In the genomic region with DNA sequence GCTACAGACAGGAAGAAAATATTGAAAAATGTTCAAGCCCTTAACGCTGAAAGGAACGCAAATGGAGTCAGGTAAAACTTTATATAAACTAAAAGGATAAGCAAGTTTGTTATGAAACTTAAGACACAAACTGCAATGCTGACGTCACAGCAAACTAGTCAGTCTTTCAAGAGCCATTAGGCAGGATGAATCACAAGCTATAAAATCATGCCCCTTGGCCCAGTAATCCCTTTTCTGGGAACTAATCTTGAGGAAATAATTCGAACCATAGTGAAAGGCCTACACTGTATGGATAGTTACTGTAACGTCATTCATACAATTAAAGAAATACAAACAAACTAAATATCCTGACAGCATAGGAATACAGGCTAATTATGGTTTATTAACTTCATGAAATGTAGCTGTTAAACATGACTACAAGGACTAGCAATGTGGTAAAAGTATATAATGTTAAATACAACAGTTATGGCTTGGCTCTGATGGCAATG, we compare ENCODE assay signal across 12 cellular contexts. TPM values are rescaled to one million over a fixed set of nuclear protein-coding genes. Genes with fewer than 3 reads are reported as not detected.
A peak's percentile ranks its signal among the peaks of the same experiment; 100 is the strongest.
DNase-seq lines count a peak whose midpoint lies in the region; ATAC-seq and TF ChIP-seq lines count a peak whose summit lies in the region.
"Had no signal": no experiment of that assay in that cellular context is flagged by ENCODE, and none has a peak within 500 bp of the region (broad histone marks: within the 10 kb centered on the region; RNA-seq: fewer than 3 reads in every experiment).

No MANE protein-coding gene starts in this region.

- no peak overlapping the region for H3K27ac Mint-ChIP-seq in naive thymus-derived CD4-positive, alpha-beta T cell
- H3K27ac Mint-ChIP-seq: activated B cell treated with CpG ODN at 0.5 μM for 24 hours; activated naive CD8-positive, alpha-beta T cell treated with anti-CD3 and anti-CD28 coated beads, Interleukin-2, amount 50 U/mL, for 24 hours had no signal

- H3K4me1 ChIP-seq in HEK293 (ENCODE audit: control insufficient read depth, insufficient read depth, low read length) (peaks cover 13% of the 10 kb centered on the region), smooth muscle cell (ENCODE audit: low read depth) (peaks cover 16% of the 10 kb centered on the region)
- H3K4me1 ChIP-seq in naive thymus-derived CD4-positive, alpha-beta T cell (ENCODE audit: control insufficient read depth in 2 of 2, insufficient read depth in 2 of 2, low read length in 2 of 2) = peaks cover 5% of the 10 kb centered on the region in 2 donors
- H3K4me1 ChIP-seq: psoas muscle had no signal

- POLR2A ChIA-PET in HEK293 (lab: Yijun Ruan, JAX) = interaction anchor here (0.9 to 1.3 kb wide), 3 partner anchors 12 to 123 kb away, joined by 3 to 9 read pairs (median 3); a partner anchor contains a TSS
- POLR2A ChIA-PET in naive thymus-derived CD4-positive, alpha-beta T cell (lab: Charles Lee) = interaction anchor here (0.6 to 1.2 kb wide), 2 partner anchors 73 to 123 kb away, joined by 3 read pairs; a partner anchor contains a TSS

- CTCF ChIA-PET in HEK293 (lab: Yijun Ruan, JAX) = interaction anchor here (0.5 to 8.4 kb wide), 10 partner anchors 7 to 602 kb away, joined by 3 to 72 read pairs (median 5); a partner anchor contains a TSS
- CTCF ChIA-PET in naive thymus-derived CD4-positive, alpha-beta T cell (lab: Charles Lee) = interaction anchor here (1.0 kb wide), 1 partner anchor 10 kb away, joined by 4 read pairs; no protein-coding TSS in a partner anchor

- H3K27me3 Mint-ChIP-seq in naive thymus-derived CD4-positive, alpha-beta T cell = no peaks in the 10 kb centered on the region
- H3K27me3 Mint-ChIP-seq: activated B cell treated with CpG ODN at 0.5 μM for 24 hours; activated naive CD8-positive, alpha-beta T cell treated with anti-CD3 and anti-CD28 coated beads, Interleukin-2, amount 50 U/mL, for 24 hours had no signal

- peaks cover 7 to 34% (median 16%) of the 10 kb centered on the region in 7 donors for H3K4me1 Mint-ChIP-seq in naive thymus-derived CD4-positive, alpha-beta T cell

- no peaks in the 10 kb centered on the region for H3K9me3 Mint-ChIP-seq in naive thymus-derived CD4-positive, alpha-beta T cell
- H3K9me3 Mint-ChIP-seq: activated B cell treated with CpG ODN at 0.5 μM for 24 hours; activated naive CD8-positive, alpha-beta T cell treated with anti-CD3 and anti-CD28 coated beads, Interleukin-2, amount 50 U/mL, for 24 hours had no signal

- H3K9ac ChIP-seq in smooth muscle cell (ENCODE audit: low read depth) = peak overlapping the region; percentile 67

- WGBS in smooth muscle cell (ENCODE audit: low lambda C conversion rate) = 9% methylated on average over 5 of the region's 5 CpGs

- no peaks in the 10 kb centered on the region for H3K27me3 ChIP-seq in smooth muscle cell (ENCODE audit: low read depth)
- H3K27me3 ChIP-seq in naive thymus-derived CD4-positive, alpha-beta T cell (ENCODE audit: control insufficient read depth in 2 of 2, insufficient read depth in 2 of 2, low read length in 2 of 2) = no peaks in the 10 kb centered on the region

- H3K4me3 Mint-ChIP-seq in naive thymus-derived CD4-positive, alpha-beta T cell = no peak overlapping the region
- H3K4me3 Mint-ChIP-seq: activated B cell treated with CpG ODN at 0.5 μM for 24 hours; activated naive CD8-positive, alpha-beta T cell treated with anti-CD3 and anti-CD28 coated beads, Interleukin-2, amount 50 U/mL, for 24 hours had no signal

- no peak overlapping the region for H3K4me3 ChIP-seq in HEK293 (ENCODE audit: low read depth, low read length)
- H3K4me3 ChIP-seq in fibroblast of pulmonary artery (replicated peaks; ENCODE audit: low read depth, low read length) = no peak overlapping the region
- H3K4me3 ChIP-seq in smooth muscle cell = no peak overlapping the region
- no peak overlapping the region for H3K4me3 ChIP-seq in naive thymus-derived CD4-positive, alpha-beta T cell (ENCODE audit: low read length)
- H3K4me3 ChIP-seq: psoas muscle had no signal

- peak overlapping the region; percentile 8 for H2AFZ ChIP-seq in smooth muscle cell (ENCODE audit: low read depth)

- no peak for ATAC-seq in HG02798 (IDR thresholded peaks at IDR 0.05; ENCODE audit: poor library complexity, unreplicated experiment)
- no peak for ATAC-seq in naive thymus-derived CD4-positive, alpha-beta T cell
- ATAC-seq: activated naive CD8-positive, alpha-beta T cell treated with anti-CD3 and anti-CD28 coated beads, Interleukin-2, amount 50 U/mL, for 24 hours had no signal

- DNase-seq in SK-MEL-5 (ENCODE audit: low read depth, low spot score) (peak; percentile 82), fibroblast of pulmonary artery (ENCODE audit: low read depth) (peak; percentile 92), smooth muscle cell (lab: John Stamatoyannopoulos, UW; ENCODE audit: unreplicated experiment) (no peak), NCI-H446 treated with DMSO at 0.1 percent for 48 hours (lab: John Stamatoyannopoulos, UW) (no peak), NCI-H2107 (lab: John Stamatoyannopoulos, UW) (no peak)
- DNase-seq in naive thymus-derived CD4-positive, alpha-beta T cell = no peak
- DNase-seq: activated B cell treated with CpG ODN at 0.5 μM for 24 hours; activated naive CD8-positive, alpha-beta T cell treated with anti-CD3 and anti-CD28 coated beads, Interleukin-2, amount 50 U/mL, for 24 hours; NCI-H446; psoas muscle had no signal

- H3K27ac ChIP-seq in HEK293 (ENCODE audit: extremely low read depth, low read depth, low read length) = peak overlapping the region; percentile 4; the same call in 1 of the 2 replicates
- peak overlapping the region; percentile 95 for H3K27ac ChIP-seq in smooth muscle cell (ENCODE audit: low read depth)
- no peak overlapping the region for H3K27ac ChIP-seq in naive thymus-derived CD4-positive, alpha-beta T cell (ENCODE audit: low read depth, low read length)
- H3K27ac ChIP-seq: psoas muscle had no signal

- no peaks in the 10 kb centered on the region for H3K9me3 ChIP-seq in HEK293 (ENCODE audit: control insufficient read depth, insufficient read depth, low read depth, low read length)
- H3K9me3 ChIP-seq in smooth muscle cell (replicated peaks; ENCODE audit: low read depth) = no peaks in the 10 kb centered on the region
- no peaks in the 10 kb centered on the region for H3K9me3 ChIP-seq in naive thymus-derived CD4-positive, alpha-beta T cell (ENCODE audit: control insufficient read depth in 2 of 3, low read length in 3 of 3)
- H3K9me3 ChIP-seq: psoas muscle had no signal

- H3F3A ChIP-seq in smooth muscle cell (ENCODE audit: low read depth) = peaks cover 15% of the 10 kb centered on the region

- TF ChIP-seq CTCF in HEK293 (tag by site-specific recombination; IDR thresholded peaks at IDR 0.05) (no peak), fibroblast of pulmonary artery (IDR thresholded peaks at IDR 0.05; ENCODE audit: low read length, missing control alignments) (no peak), smooth muscle cell (IDR thresholded peaks at IDR 0.05; ENCODE audit: borderline replicate concordance, insufficient read depth, poor library complexity, severe bottlenecking) (no peak)

- H3K36me3 ChIP-seq in HEK293 (ENCODE audit: control insufficient read depth in 2 of 2, insufficient read depth in 1 of 2, low read length in 2 of 2) (peaks cover 0 to 18% of the 10 kb centered on the region in 2 experiments; a peak in 1 of 3 replicates), smooth muscle cell (ENCODE audit: low read depth) (no peaks in the 10 kb centered on the region)
- peaks cover 0 to 4% (median 3%) of the 10 kb centered on the region in 3 experiments for H3K36me3 ChIP-seq in naive thymus-derived CD4-positive, alpha-beta T cell (ENCODE audit: control insufficient read depth in 2 of 3, insufficient read depth in 3 of 3, low read length in 3 of 3)

- in situ Hi-C loops in SK-MEL-5 (cut with HindIII; ENCODE audit: low pct_unique_long_range_greater_than_20kb, low sequenced_read_pairs) = no loop called here

- no peaks in the 10 kb centered on the region for H3K79me2 ChIP-seq in smooth muscle cell (ENCODE audit: low read depth)

- H4K20me1 ChIP-seq in smooth muscle cell (ENCODE audit: low read depth) = no peaks in the 10 kb centered on the region

- intact Hi-C loops in naive thymus-derived CD4-positive, alpha-beta T cell (cut with micrococcal nuclease) = no loop called here

- peaks cover 7 to 41% (median 19%) of the 10 kb centered on the region in 5 donors for H3K36me3 Mint-ChIP-seq in naive thymus-derived CD4-positive, alpha-beta T cell

- H3K4me2 ChIP-seq in smooth muscle cell = peak overlapping the region; percentile 69

TF ChIP-seq in HEK293, 187 proteins besides CTCF, POLR2A, EP300 and RAD21 (continues in another document):
- TF ChIP-seq GFI1B (tag by site-specific recombination; IDR thresholded peaks at IDR 0.05) = peak; percentile 58; the same call in 1 of the 2 replicates
- TF ChIP-seq, protein P1, sequence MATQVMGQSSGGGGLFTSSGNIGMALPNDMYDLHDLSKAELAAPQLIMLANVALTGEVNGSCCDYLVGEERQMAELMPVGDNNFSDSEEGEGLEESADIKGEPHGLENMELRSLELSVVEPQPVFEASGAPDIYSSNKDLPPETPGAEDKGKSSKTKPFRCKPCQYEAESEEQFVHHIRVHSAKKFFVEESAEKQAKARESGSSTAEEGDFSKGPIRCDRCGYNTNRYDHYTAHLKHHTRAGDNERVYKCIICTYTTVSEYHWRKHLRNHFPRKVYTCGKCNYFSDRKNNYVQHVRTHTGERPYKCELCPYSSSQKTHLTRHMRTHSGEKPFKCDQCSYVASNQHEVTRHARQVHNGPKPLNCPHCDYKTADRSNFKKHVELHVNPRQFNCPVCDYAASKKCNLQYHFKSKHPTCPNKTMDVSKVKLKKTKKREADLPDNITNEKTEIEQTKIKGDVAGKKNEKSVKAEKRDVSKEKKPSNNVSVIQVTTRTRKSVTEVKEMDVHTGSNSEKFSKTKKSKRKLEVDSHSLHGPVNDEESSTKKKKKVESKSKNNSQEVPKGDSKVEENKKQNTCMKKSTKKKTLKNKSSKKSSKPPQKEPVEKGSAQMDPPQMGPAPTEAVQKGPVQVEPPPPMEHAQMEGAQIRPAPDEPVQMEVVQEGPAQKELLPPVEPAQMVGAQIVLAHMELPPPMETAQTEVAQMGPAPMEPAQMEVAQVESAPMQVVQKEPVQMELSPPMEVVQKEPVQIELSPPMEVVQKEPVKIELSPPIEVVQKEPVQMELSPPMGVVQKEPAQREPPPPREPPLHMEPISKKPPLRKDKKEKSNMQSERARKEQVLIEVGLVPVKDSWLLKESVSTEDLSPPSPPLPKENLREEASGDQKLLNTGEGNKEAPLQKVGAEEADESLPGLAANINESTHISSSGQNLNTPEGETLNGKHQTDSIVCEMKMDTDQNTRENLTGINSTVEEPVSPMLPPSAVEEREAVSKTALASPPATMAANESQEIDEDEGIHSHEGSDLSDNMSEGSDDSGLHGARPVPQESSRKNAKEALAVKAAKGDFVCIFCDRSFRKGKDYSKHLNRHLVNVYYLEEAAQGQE (tag by site-specific recombination; IDR thresholded peaks at IDR 0.05) = no peak

RNA-seq across cellular contexts. Expression of a gene that starts 42.7 kb away (rescaled TPM):
- 18.2 and 19.6 TPM in 2 replicates for total RNA-seq in SK-MEL-5 (2014; rRNA removed; shearing (Covaris generic))
- 7.2 and 7.4 TPM in 2 replicates for polyA plus RNA-seq in SK-MEL-5 (2015; cell fraction: cytosol; rRNA removed)
- 1.7 and 3.8 TPM in 2 replicates for polyA plus RNA-seq in SK-MEL-5 (2015; cell fraction: nucleus; rRNA removed)
- total RNA-seq in smooth muscle cell = 13.1 and 21.2 TPM in 2 replicates
- polyA plus RNA-seq in smooth muscle cell = 6.8 and 10.0 TPM in 2 replicates
- total RNA-seq in naive thymus-derived CD4-positive, alpha-beta T cell = 10 to 100 TPM in 2 of 5 experiments, 1 to 10 TPM in 3; 7.7 to 12.4 (median 9.5) TPM
- polyA plus RNA-seq in naive thymus-derived CD4-positive, alpha-beta T cell = 10 to 100 TPM in 1 of 2 donors, 1 to 10 TPM in 1; 7.8 to 11.0 TPM

Comparison
In these comparisons a context has a peak if more than half of its experiments do, and no peak if none do; other contexts are left out.
1. DNase-seq: peak in SK-MEL-5 (single experiment) and fibroblast of pulmonary artery (single experiment); none in smooth muscle cell (single experiment), NCI-H446 treated with DMSO at 0.1 percent for 48 hours (single experiment), naive thymus-derived CD4-positive, alpha-beta T cell (0 of 9) and NCI-H2107 (single experiment).